Comparison of ENCODE assay signal across 8 cellular contexts in genomic region chr3:48847053-48847585, GRCh38. TPM values are rescaled to one million over a fixed set of nuclear protein-coding genes. Genes with fewer than 3 reads are reported as not detected.
DNase-seq lines count a peak whose midpoint lies in the region; ATAC-seq and TF ChIP-seq lines count a peak whose summit lies in the region.

No MANE protein-coding gene starts in this region.

- TF ChIP-seq POLR2A in NB4 (IDR thresholded peaks at IDR 0.05; ENCODE audit: extremely low read depth, insufficient read length), result no peak
- no peak for TF ChIP-seq POLR2A in vagina (IDR thresholded peaks at IDR 0.05)

- WGBS in psoas muscle, 3 donors, result 0 to 1% (median 0%) methylated on average over 36 to 50 of the region's 50 CpGs

- H3K27me3 Mint-ChIP-seq in HFFc6 (ENCODE audit: insufficient read depth), result no peaks in the 10 kb centered on the region

- H3K4me1 ChIP-seq in psoas muscle (peaks cover 13% of the 10 kb centered on the region), vagina (peaks cover 27% of the 10 kb centered on the region)

- peak; percentile 74 for DNase-seq in G401 (ENCODE audit: low spot score)
- DNase-seq in HFFc6, result peak; percentile 72
- DNase-seq in NB4 (ENCODE audit: low read depth), result peak; percentile 80
- peak; percentile 46 for DNase-seq in T-helper 9 cell
- DNase-seq in astrocyte of the cerebellum (ENCODE audit: low read depth), result peak; percentile 52
- DNase-seq in hepatic stellate cell (ENCODE audit: low spot score), result peak; percentile 74
- DNase-seq in psoas muscle, result peak; percentile 88 to 94
- DNase-seq in vagina (ENCODE audit: extremely low spot score in 2 of 2), result no peak

- H3K27ac ChIP-seq in psoas muscle (peak overlapping the region; percentile 99), vagina (peak overlapping the region; percentile 97)

- peak overlapping the region; percentile 63 for H3K4me3 ChIP-seq in NB4 (ENCODE audit: low read depth, low read length)
- peak overlapping the region; percentile 79 for H3K4me3 ChIP-seq in astrocyte of the cerebellum (ENCODE audit: low read depth, low read length)
- peak overlapping the region; percentile 91 for H3K4me3 ChIP-seq in psoas muscle
- peak overlapping the region; percentile 76 to 98 for H3K4me3 ChIP-seq in vagina

- intact Hi-C loops in psoas muscle (cut with DNase I), result loop anchor here in 1 of 2 donors (5.0 kb wide), 2 partner anchors 50 kb away; partner anchors contain the start of gene SLC25A20
- intact Hi-C loops in vagina (cut with DNase I), result no loop called here

- ATAC-seq in psoas muscle, result peak; percentile 82 to 87 (median 84)

- in situ Hi-C loops in G401 (cut with HindIII; ENCODE audit: low sequenced_read_pairs) (no loop called here), astrocyte of the cerebellum (cut with HindIII; ENCODE audit: low sequenced_read_pairs) (no loop called here)

- H3K36me3 Mint-ChIP-seq in HFFc6 (ENCODE audit: low read depth), result peaks cover 7% of the 10 kb centered on the region

- H3K9me3 Mint-ChIP-seq in HFFc6, result no peaks in the 10 kb centered on the region

- H3K9me3 ChIP-seq in psoas muscle (no peaks in the 10 kb centered on the region), vagina (no peaks in the 10 kb centered on the region)

- H3K36me3 ChIP-seq in psoas muscle (ENCODE audit: insufficient read depth in 1 of 2, low read depth in 1 of 2) (no peaks in the 10 kb centered on the region), vagina (no peaks in the 10 kb centered on the region)

- H3K4me1 Mint-ChIP-seq in HFFc6 (ENCODE audit: low read depth), result peaks cover 21% of the 10 kb centered on the region

- peak overlapping the region; percentile 92 for H3K4me3 Mint-ChIP-seq in HFFc6

- TF ChIP-seq CTCF in HFFc6 (IDR thresholded peaks at IDR 0.05) (no peak), NB4 (IDR thresholded peaks at IDR 0.05; ENCODE audit: low read depth, low read length) (no peak), astrocyte of the cerebellum (IDR thresholded peaks at IDR 0.05; ENCODE audit: low read depth, low read length, missing control alignments) (no peak), psoas muscle (IDR thresholded peaks at IDR 0.05) (no peak), vagina (IDR thresholded peaks at IDR 0.05) (no peak)

- peak overlapping the region; percentile 85 for H3K27ac Mint-ChIP-seq in HFFc6

- H3K27me3 ChIP-seq in psoas muscle (ENCODE audit: insufficient read depth in 3 of 3, low read length in 2 of 3), result no peaks in the 10 kb centered on the region
- H3K27me3 ChIP-seq in vagina, result no peaks in the 10 kb centered on the region

RNA-seq across cellular contexts. Expression of gene PRKAR2A, which starts 0.6 kb away (rescaled TPM):
- 10.8 and 16.7 TPM in 2 replicates for total RNA-seq in G401 (2014; rRNA removed; shearing (Covaris generic))
- total RNA-seq in HFFc6 (2021; fragmentation: NEBNext Ultra II Directional; extraction: Animal tissue kit (Norgen Biotek cat#: 25700)), result 10 to 100 TPM; 60.6 to 72.7 (median 68.2) TPM
- total RNA-seq in psoas muscle (100 to 1,000 TPM in 2 of 4 donors, 10 to 100 TPM in 2; 66.2 to 126 (median 100) TPM), vagina (23.8 TPM)
- polyA plus RNA-seq in psoas muscle, result 10 to 100 TPM; 24.3 to 92.5 (median 33.6) TPM

RNA-seq across cellular contexts. Expression of gene SLC25A20, which starts 51.6 kb away (rescaled TPM):
- total RNA-seq in G401 (2014; rRNA removed; shearing (Covaris generic)), result 16.0 and 30.1 TPM in 2 replicates
- 10 to 100 TPM; 20.4 to 25.2 (median 22.0) TPM for total RNA-seq in HFFc6 (2021; fragmentation: NEBNext Ultra II Directional; extraction: Animal tissue kit (Norgen Biotek cat#: 25700))
- total RNA-seq in psoas muscle, result 10 to 100 TPM; 47.6 to 59.4 (median 50.5) TPM
- 10 to 100 TPM; 31.3 to 94.8 (median 48.5) TPM for polyA plus RNA-seq in psoas muscle
- 24.1 TPM for total RNA-seq in vagina

Comparison
In these comparisons a context has a peak if more than half of its experiments do, and no peak if none do; other contexts are left out.
1. DNase-seq: peak in G401 (single experiment), HFFc6 (single experiment), NB4 (single experiment), T-helper 9 cell (single experiment), astrocyte of the cerebellum (single experiment), hepatic stellate cell (single experiment) and psoas muscle (2 of 2); none in vagina (0 of 2).
2. Peak in every context shown above with its lines, with median percentiles within 50 percentile points of each other: H3K4me3 ChIP-seq.